Comparison of ENCODE assay signal across 5 cellular contexts in genomic region chr4:78644063-78644691, GRCh38.
"Had no signal": no experiment of that assay in that cellular context is flagged by ENCODE, and none has a peak within 500 bp of the region (broad histone marks: within the 10 kb centered on the region; RNA-seq: fewer than 3 reads in every experiment).

No MANE protein-coding gene starts in this region.

- H3K27me3 ChIP-seq: brain microvascular endothelial cell, suprapubic skin, upper lobe of left lung had no signal

- DNase-seq: activated CD4-positive, CD25-positive, alpha-beta regulatory T cell treated with anti-CD3 and anti-CD28 coated beads, Interleukin-2, amount 50 U/mL, for 72 hours had no signal

- H3K4me1 ChIP-seq: prostate gland had no signal

- H3K36me3 ChIP-seq: brain microvascular endothelial cell, prostate gland, suprapubic skin, upper lobe of left lung had no signal

- H3K4me3 ChIP-seq: prostate gland, suprapubic skin, upper lobe of left lung had no signal

- H3K9me3 ChIP-seq: prostate gland, suprapubic skin, upper lobe of left lung had no signal
